19 cellular contexts compared by ENCODE assay signal in genomic region chr19:1163283-1163933, GRCh38. TPM values are rescaled to one million over a fixed set of nuclear protein-coding genes. Genes with fewer than 3 reads are reported as not detected.
DNase-seq lines count a peak whose midpoint lies in the region; ATAC-seq and TF ChIP-seq lines count a peak whose summit lies in the region.
"Had no signal": no experiment of that assay in that cellular context is flagged by ENCODE, and none has a peak within 500 bp of the region (broad histone marks: within the 10 kb centered on the region; RNA-seq: fewer than 3 reads in every experiment).

No MANE protein-coding gene starts in this region.

- peaks cover 2 to 32% (median 23%) of the 10 kb centered on the region in 4 donors for H3K4me1 ChIP-seq in liver (ENCODE audit: control insufficient read depth in 4 of 4, insufficient read depth in 4 of 4, low read length in 3 of 4)
- peaks cover 9 to 14% of the 10 kb centered on the region in 2 donors for H3K4me1 ChIP-seq in gastrocnemius medialis
- H3K4me1 ChIP-seq: HAP-1 had no signal

- DNase-seq in Calu3 = no peak
- DNase-seq in gastrocnemius medialis = no peak
- no peak for DNase-seq in NCI-H82 treated with DMSO at 0.1 percent for 48 hours (lab: John Stamatoyannopoulos, UW; ENCODE audit: unreplicated experiment)
- DNase-seq in NCI-H2107 (lab: John Stamatoyannopoulos, UW) = no peak
- no peak for DNase-seq in NCI-H446 (lab: John Stamatoyannopoulos, UW)
- DNase-seq: activated CD4-positive, alpha-beta memory T cell treated with anti-CD3 and anti-CD28 coated beads for 36 hours; activated T-cell treated with anti-CD3 and anti-CD28 coated beads, Interleukin-2, amount 50 U/mL, for 48 hours; DMS 273 treated with DMSO at 0.1 percent for 48 hours; MM.1S; NCI-H1694 treated with DMSO at 0.1 percent for 48 hours; SHP77 treated with DMSO at 0.1 percent for 48 hours; substantia nigra had no signal

- no peaks in the 10 kb centered on the region for H3K27me3 Mint-ChIP-seq in Calu3 (ENCODE audit: unreplicated experiment)
- no peaks in the 10 kb centered on the region for H3K27me3 Mint-ChIP-seq in dendritic cell treated with granulocyte-macrophage colony-stimulating factor and Interleukin-4, amounts not matched to agents 40 ng/mL and 50 ng/mL, for 4 days
- H3K27me3 Mint-ChIP-seq: activated CD4-positive, alpha-beta memory T cell treated with anti-CD3 and anti-CD28 coated beads for 36 hours; IgD-negative memory B cell had no signal

- WGBS in liver = 78% methylated on average over 41 of the region's 41 CpGs

- ATAC-seq in gastrocnemius medialis (no peak), HG03095 (IDR thresholded peaks at IDR 0.05; ENCODE audit: unreplicated experiment) (no peak)
- ATAC-seq: activated naive CD4-positive, alpha-beta T cell treated with anti-CD3 and anti-CD28 coated beads, Interleukin-2, amount 50 U/mL, for 72 hours had no signal

- H3K27ac ChIP-seq in liver (ENCODE audit: low read depth in 1 of 2, low read length in 2 of 2) = peak overlapping the region; percentile 46 to 50
- H3K27ac ChIP-seq in gastrocnemius medialis = peak overlapping the region; percentile 79 to 85 (median 84)

- no peak overlapping the region for H3K9ac ChIP-seq in liver (ENCODE audit: low read depth in 1 of 2, low read length in 2 of 2)

- H3K4me3 ChIP-seq in liver (ENCODE audit: low read depth in 1 of 3, low read length in 3 of 3) (no peak overlapping the region), gastrocnemius medialis (peak overlapping the region in 1 of 4 donors; percentile 13)
- H3K4me3 ChIP-seq: HAP-1 had no signal

- BruUV-seq in Calu3 (replicated peaks; lab: Mats Ljungman, UMichigan) = no TSS peak

- TF ChIP-seq CTCF in Calu3 (IDR thresholded peaks at IDR 0.05; ENCODE audit: unreplicated experiment) (no peak), liver (IDR thresholded peaks at IDR 0.05; ENCODE audit: low read depth, low read length, missing input control) (no peak), gastrocnemius medialis (IDR thresholded peaks at IDR 0.05 in 4 of 5, conservative IDR thresholded peaks at IDR 0.05 in 1 of 5) (no peak)

- no peaks in the 10 kb centered on the region for H3K9me3 Mint-ChIP-seq in Calu3 (ENCODE audit: low read depth, unreplicated experiment)
- H3K9me3 Mint-ChIP-seq in dendritic cell treated with granulocyte-macrophage colony-stimulating factor and Interleukin-4, amounts not matched to agents 40 ng/mL and 50 ng/mL, for 4 days = no peaks in the 10 kb centered on the region
- H3K9me3 Mint-ChIP-seq: activated CD4-positive, alpha-beta memory T cell treated with anti-CD3 and anti-CD28 coated beads for 36 hours; activated naive CD4-positive, alpha-beta T cell treated with anti-CD3 and anti-CD28 coated beads, Interleukin-2, amount 50 U/mL, for 72 hours; IgD-negative memory B cell; immature natural killer cell had no signal

- in situ Hi-C loops in gastrocnemius medialis (cut with MboI; ENCODE audit: low sequenced_read_pairs in 4 of 4) = no loop called here

- CTCF ChIA-PET in Calu3 (lab: Charles Lee) = interaction anchor here (0.9 kb wide), 1 partner anchor 372 kb away, joined by 10 read pairs; no protein-coding TSS in a partner anchor

- H3K36me3 Mint-ChIP-seq in Calu3 (ENCODE audit: insufficient read depth, unreplicated experiment) = peaks cover 39% of the 10 kb centered on the region
- peaks cover 57% of the 10 kb centered on the region for H3K36me3 Mint-ChIP-seq in dendritic cell treated with granulocyte-macrophage colony-stimulating factor and Interleukin-4, amounts not matched to agents 40 ng/mL and 50 ng/mL, for 4 days (ENCODE audit: low read depth)
- H3K36me3 Mint-ChIP-seq: activated CD4-positive, alpha-beta memory T cell treated with anti-CD3 and anti-CD28 coated beads for 36 hours; activated naive CD4-positive, alpha-beta T cell treated with anti-CD3 and anti-CD28 coated beads, Interleukin-2, amount 50 U/mL, for 72 hours; immature natural killer cell had no signal

- TF ChIP-seq RAD21 in liver (IDR thresholded peaks at IDR 0.05) = no peak

- peaks cover 13% of the 10 kb centered on the region for H3K4me1 Mint-ChIP-seq in Calu3 (ENCODE audit: low read depth, unreplicated experiment)
- H3K4me1 Mint-ChIP-seq in dendritic cell treated with granulocyte-macrophage colony-stimulating factor and Interleukin-4, amounts not matched to agents 40 ng/mL and 50 ng/mL, for 4 days (ENCODE audit: low read depth) = peaks cover 72% of the 10 kb centered on the region

- intact Hi-C loops in Calu3 (cut with micrococcal nuclease; ENCODE audit: unreplicated experiment) (no loop called here), gastrocnemius medialis (cut with DNase I; ENCODE audit: low total_unique reads) (no loop called here)
- intact Hi-C loops in dendritic cell treated with granulocyte-macrophage colony-stimulating factor and Interleukin-4, amounts not matched to agents 40 ng/mL and 50 ng/mL, for 4 days (cut with micrococcal nuclease) = no loop called here

- no peaks in the 10 kb centered on the region for H3K27me3 ChIP-seq in liver (ENCODE audit: control insufficient read depth in 4 of 4, insufficient read depth in 4 of 4, low read length in 3 of 4)
- H3K27me3 ChIP-seq in gastrocnemius medialis = no peaks in the 10 kb centered on the region

- H3K9me3 ChIP-seq in liver (ENCODE audit: control insufficient read depth in 4 of 4, low read length in 3 of 4) (no peaks in the 10 kb centered on the region), gastrocnemius medialis (no peaks in the 10 kb centered on the region)
- H3K9me3 ChIP-seq: HAP-1 had no signal

- TF ChIP-seq POLR2A in gastrocnemius medialis (IDR thresholded peaks at IDR 0.05) = no peak

- peaks cover 0 to 8% (median 0%) of the 10 kb centered on the region in 4 donors for H3K36me3 ChIP-seq in liver (ENCODE audit: control insufficient read depth in 4 of 4, insufficient read depth in 3 of 4, low read depth in 1 of 4, low read length in 3 of 4)
- H3K36me3 ChIP-seq in gastrocnemius medialis = no peaks in the 10 kb centered on the region

- H3K27ac Mint-ChIP-seq in Calu3 (ENCODE audit: unreplicated experiment) = peak overlapping the region; percentile 58
- peak overlapping the region; percentile 73 for H3K27ac Mint-ChIP-seq in dendritic cell treated with granulocyte-macrophage colony-stimulating factor and Interleukin-4, amounts not matched to agents 40 ng/mL and 50 ng/mL, for 4 days

- H3K4me3 Mint-ChIP-seq in Calu3 (ENCODE audit: low read depth, unreplicated experiment) = peak overlapping the region; percentile 37
- peak overlapping the region; percentile 13 for H3K4me3 Mint-ChIP-seq in dendritic cell treated with granulocyte-macrophage colony-stimulating factor and Interleukin-4, amounts not matched to agents 40 ng/mL and 50 ng/mL, for 4 days
- H3K4me3 Mint-ChIP-seq: activated CD4-positive, alpha-beta memory T cell treated with anti-CD3 and anti-CD28 coated beads for 36 hours; IgD-negative memory B cell; immature natural killer cell had no signal

TF ChIP-seq in liver, 16 proteins besides CTCF, POLR2A, EP300 and RAD21:
- no peak for TF ChIP-seq ATF3 (IDR thresholded peaks at IDR 0.05)
- no peak for TF ChIP-seq YY1 (IDR thresholded peaks at IDR 0.05)
- TF ChIP-seq NR2F2 (IDR thresholded peaks at IDR 0.05) = peak; percentile 84
- no peak for TF ChIP-seq REST (IDR thresholded peaks at IDR 0.05)
- peak; percentile 10 to 34 for TF ChIP-seq RXRA (IDR thresholded peaks at IDR 0.05)
- no peak for TF ChIP-seq HNF4A (conservative IDR thresholded peaks at IDR 0.05)
- TF ChIP-seq GABPA (IDR thresholded peaks at IDR 0.05 in 1 of 2, conservative IDR thresholded peaks at IDR 0.05 in 1 of 2) = no peak
TF ChIP-seq in liver: peak in this region for 2.

RNA-seq across cellular contexts. Expression of gene SBNO2, which starts 10.7 kb away (rescaled TPM):
- total RNA-seq in Calu3 (2022) (84.9 and 97.8 TPM in 2 replicates), liver (10 to 100 TPM; 11.0 to 25.0 TPM), gastrocnemius medialis (10 to 100 TPM; 22.2 to 49.8 (median 30.9) TPM)
- polyA plus RNA-seq in liver = 10 to 100 TPM in 1 of 2 donors, 1 to 10 TPM in 1; 2.2 to 19.1 TPM

RNA-seq across cellular contexts. Expression of gene STK11, which starts 42.2 kb away (rescaled TPM):
- total RNA-seq in Calu3 (2022) (55.8 and 58.3 TPM in 2 replicates), liver (100 to 1,000 TPM in 1 of 2 donors, 10 to 100 TPM in 1; 40.6 to 126 TPM), gastrocnemius medialis (100 to 1,000 TPM in 3 of 4 donors, 10 to 100 TPM in 1; 91.5 to 194 (median 149) TPM)
- 10 to 100 TPM in 1 of 2 donors, 1 to 10 TPM in 1; 3.0 to 30.3 TPM for polyA plus RNA-seq in liver

RNA-seq across cellular contexts. Expression of gene GPX4, which starts 59.6 kb away (rescaled TPM):
- 246 and 251 TPM in 2 replicates for total RNA-seq in Calu3 (2022)
- total RNA-seq in liver = 100 to 1,000 TPM; 122 to 149 TPM
- polyA plus RNA-seq in liver = 100 to 1,000 TPM; 447 to 558 TPM
- total RNA-seq in gastrocnemius medialis = 100 to 1,000 TPM; 616 to 907 (median 819) TPM
